23 cellular contexts compared by ENCODE assay signal in the genomic region with DNA sequence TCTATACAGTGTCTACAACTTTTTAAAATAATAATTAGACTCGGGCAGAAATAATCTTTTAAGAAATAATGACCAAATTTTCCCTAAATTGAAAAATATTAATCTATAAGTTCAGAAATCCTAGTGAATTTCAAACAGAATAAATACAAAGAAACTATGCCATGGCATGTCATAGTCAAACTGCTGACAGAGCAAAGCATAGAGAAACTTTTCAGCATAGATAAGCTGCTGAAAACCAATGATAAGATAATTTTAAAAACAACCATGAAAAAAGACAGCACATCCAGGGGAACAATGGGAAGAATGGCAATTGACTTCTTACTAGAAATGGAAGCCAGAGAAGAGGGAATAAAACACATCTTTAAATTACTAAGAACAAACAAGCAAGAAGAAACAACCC. TPM values are rescaled to one million over a fixed set of nuclear protein-coding genes. Genes with fewer than 3 reads are reported as not detected.
"Had no signal": no experiment of that assay in that cellular context is flagged by ENCODE, and none has a peak within 500 bp of the region (broad histone marks: within the 10 kb centered on the region; RNA-seq: fewer than 3 reads in every experiment).

No MANE protein-coding gene starts in this region.

- H3K36me3 ChIP-seq: heart left ventricle, sigmoid colon, thyroid gland had no signal

- H3K27ac Mint-ChIP-seq: endodermal cell; naive thymus-derived CD8-positive, alpha-beta T cell; type B pancreatic cell had no signal

- H3K36me3 Mint-ChIP-seq: naive thymus-derived CD8-positive, alpha-beta T cell; type B pancreatic cell had no signal

- ATAC-seq: heart left ventricle; naive thymus-derived CD8-positive, alpha-beta T cell had no signal

- H3K4me1 ChIP-seq: sigmoid colon, thyroid gland had no signal

- H3K4me3 ChIP-seq: heart left ventricle, mucosa of descending colon, sigmoid colon, skin epidermis, thyroid gland had no signal

- H3K9me3 ChIP-seq: heart left ventricle, mucosa of descending colon, sigmoid colon, thyroid gland had no signal

- DNase-seq: effector CD4-positive, alpha-beta T cell; endodermal cell; heart left ventricle; hippocampal formation; kidney glomerular epithelial cell; mucosa of descending colon; posterior cingulate gyrus; sigmoid colon; stimulated activated CD4-positive, alpha-beta T cell treated with anti-CD3 and anti-CD28 coated beads, Interleukin-12 subunit alpha, Interleukin-12 subunit beta, amount 100 ng/mL, for 4 hours; stimulated activated naive CD4-positive, alpha-beta T cell treated with Interleukin-2 at 50 U/mL for 16 hours; thyroid gland had no signal

- H3K27ac ChIP-seq: heart left ventricle, sigmoid colon, skin epidermis, thyroid gland had no signal

- H3K4me1 Mint-ChIP-seq: neural crest cell had no signal

- H3K27me3 ChIP-seq: sigmoid colon, thyroid gland had no signal

- H3K4me3 Mint-ChIP-seq: endodermal cell; naive thymus-derived CD8-positive, alpha-beta T cell; neural crest cell; type B pancreatic cell had no signal

- H3K9me3 Mint-ChIP-seq: endodermal cell; naive thymus-derived CD8-positive, alpha-beta T cell; neural crest cell; type B pancreatic cell had no signal

RNA-seq across cellular contexts. Expression of a gene that starts 19.8 kb away (rescaled TPM):
- total RNA-seq: dermis microvascular lymphatic vessel endothelial cell, endothelial cell of umbilical vein, neural crest cell, osteocyte, pulmonary artery endothelial cell had no signal
- polyA plus RNA-seq: endothelial cell of umbilical vein had no signal

RNA-seq across cellular contexts. Expression of a gene that starts 53.7 kb away (rescaled TPM):
- total RNA-seq: dermis microvascular lymphatic vessel endothelial cell; endodermal cell; endothelial cell of umbilical vein; frontal cortex; glomerular endothelial cell; lung microvascular endothelial cell; mesenteric fat pad; mucosa of descending colon; naive thymus-derived CD8-positive, alpha-beta T cell; neural crest cell; osteocyte; pulmonary artery endothelial cell; sigmoid colon; thyroid gland had no signal
- polyA plus RNA-seq: endothelial cell of umbilical vein; heart left ventricle; naive thymus-derived CD8-positive, alpha-beta T cell had no signal
